ENCODE assay signal across 8 cellular contexts in genomic region chr7:56074371-56074791, GRCh38. TPM values are rescaled to one million over a fixed set of nuclear protein-coding genes. Genes with fewer than 3 reads are reported as not detected.
DNase-seq lines count a peak whose midpoint lies in the region; TF ChIP-seq lines count a peak whose summit lies in the region.

No MANE protein-coding gene starts in this region.

- H3K4me1 ChIP-seq in HAP-1: no peaks in the 10 kb centered on the region
- peaks cover 0 to 4% of the 10 kb centered on the region in 2 donors for H3K4me1 ChIP-seq in uterus

- no peaks in the 10 kb centered on the region for H3K9me3 ChIP-seq in HAP-1
- H3K9me3 ChIP-seq in MG63: no peaks in the 10 kb centered on the region
- no peaks in the 10 kb centered on the region for H3K9me3 ChIP-seq in uterus

- intact Hi-C loops in uterus (cut with DNase I; ENCODE audit: low total_unique reads): no loop called here

- no peak for DNase-seq in GM12864 (ENCODE audit: low read depth)
- DNase-seq in HAP-1 (ENCODE audit: low spot score in 2 of 2): peak; percentile 71 to 85
- peak; percentile 80 for DNase-seq in MG63
- DNase-seq in SK-MEL-5 (ENCODE audit: low read depth, low spot score): peak; percentile 94
- DNase-seq in activated naive CD4-positive, alpha-beta T cell treated with Interleukin-2 at 50 U/mL for 16 hours: peak; percentile 70
- DNase-seq in glomerular visceral epithelial cell (ENCODE audit: extremely low spot score): peak; percentile 87
- peak; percentile 77 for DNase-seq in pons (ENCODE audit: low spot score)
- peak; percentile 82 to 86 for DNase-seq in uterus

- no peak for TF ChIP-seq POLR2A in uterus (IDR thresholded peaks at IDR 0.05)

- peak overlapping the region; percentile 45 to 47 for H3K27ac ChIP-seq in uterus

- TF ChIP-seq CTCF in GM12864 (IDR thresholded peaks at IDR 0.05; ENCODE audit: low read depth, low read length, missing control alignments): peak; percentile 88
- TF ChIP-seq CTCF in uterus (IDR thresholded peaks at IDR 0.05): peak; percentile 84 to 91 (median 88)

- H3K4me3 ChIP-seq in GM12864 (ENCODE audit: low read depth, low read length) (no peak overlapping the region), HAP-1 (no peak overlapping the region), MG63 (no peak overlapping the region), uterus (no peak overlapping the region)

- in situ Hi-C loops in HAP-1 (cut with MboI; ENCODE audit: low sequenced_read_pairs) (loop anchor here (10.0 kb wide), 1 partner anchor 430 kb away; no protein-coding TSS in a partner anchor), SK-MEL-5 (cut with HindIII; ENCODE audit: low pct_unique_long_range_greater_than_20kb, low sequenced_read_pairs) (no loop called here)

- H3K36me3 ChIP-seq in HAP-1 (replicated peaks): peaks cover 46% of the 10 kb centered on the region
- H3K36me3 ChIP-seq in MG63: peaks cover 30% of the 10 kb centered on the region
- H3K36me3 ChIP-seq in uterus: no peaks in the 10 kb centered on the region

- H3K27me3 ChIP-seq in HAP-1 (ENCODE audit: low read depth) (no peaks in the 10 kb centered on the region), MG63 (no peaks in the 10 kb centered on the region), uterus (no peaks in the 10 kb centered on the region)

RNA-seq across cellular contexts. Expression of gene SUMF2, which starts 10.3 kb away (rescaled TPM):
- 99.8 and 154 TPM in 2 replicates for total RNA-seq in MG63 (2014; rRNA removed; shearing (Covaris generic); ENCODE audit: low replicate concordance)
- 559 and 567 TPM in 2 replicates for total RNA-seq in SK-MEL-5 (2014; rRNA removed; shearing (Covaris generic))
- polyA plus RNA-seq in SK-MEL-5 (2015; cell fraction: cytosol; rRNA removed): 896 and 928 TPM in 2 replicates
- 565 and 634 TPM in 2 replicates for polyA plus RNA-seq in SK-MEL-5 (2015; cell fraction: nucleus; rRNA removed)
- 100 to 1,000 TPM in 2 of 4 donors, 10 to 100 TPM in 2; 61.2 to 110 (median 86.5) TPM for total RNA-seq in uterus

RNA-seq across cellular contexts. Expression of gene PHKG1, which starts 18.4 kb away (rescaled TPM):
- 5.5 TPM in 1 of 2 replicates, not detected in the other for total RNA-seq in MG63 (2014; rRNA removed; shearing (Covaris generic); ENCODE audit: low replicate concordance)
- total RNA-seq in SK-MEL-5 (2014; rRNA removed; shearing (Covaris generic)): 0.67 and 1.9 TPM in 2 replicates
- 0.18 and 0.56 TPM in 2 replicates for polyA plus RNA-seq in SK-MEL-5 (2015; cell fraction: cytosol; rRNA removed)
- polyA plus RNA-seq in SK-MEL-5 (2015; cell fraction: nucleus; rRNA removed): 2.8 and 6.2 TPM in 2 replicates
- total RNA-seq in uterus: 1 to 10 TPM in 1 of 4 donors, under 1 TPM in 1, not detected in 2; 0.97 to 4.7 TPM

RNA-seq across cellular contexts. Expression of gene CCT6A, which starts 22.8 kb away (rescaled TPM):
- total RNA-seq in MG63 (2014; rRNA removed; shearing (Covaris generic); ENCODE audit: low replicate concordance): 421 and 698 TPM in 2 replicates
- total RNA-seq in SK-MEL-5 (2014; rRNA removed; shearing (Covaris generic)): 710 and 744 TPM in 2 replicates
- polyA plus RNA-seq in SK-MEL-5 (2015; cell fraction: cytosol; rRNA removed): 386 and 462 TPM in 2 replicates
- 727 and 824 TPM in 2 replicates for polyA plus RNA-seq in SK-MEL-5 (2015; cell fraction: nucleus; rRNA removed)
- total RNA-seq in uterus: 100 to 1,000 TPM in 3 of 4 donors, 10 to 100 TPM in 1; 88.0 to 255 (median 194) TPM

RNA-seq across cellular contexts. Expression of gene PSPH, which starts 23.1 kb away (rescaled TPM):
- total RNA-seq in MG63 (2014; rRNA removed; shearing (Covaris generic); ENCODE audit: low replicate concordance): 51.9 and 125 TPM in 2 replicates
- total RNA-seq in SK-MEL-5 (2014; rRNA removed; shearing (Covaris generic)): 357 and 414 TPM in 2 replicates
- 418 and 459 TPM in 2 replicates for polyA plus RNA-seq in SK-MEL-5 (2015; cell fraction: cytosol; rRNA removed)
- 97.6 and 113 TPM in 2 replicates for polyA plus RNA-seq in SK-MEL-5 (2015; cell fraction: nucleus; rRNA removed)
- total RNA-seq in uterus: 10 to 100 TPM in 3 of 4 donors, 1 to 10 TPM in 1; 4.5 to 25.6 (median 16.7) TPM

RNA-seq across cellular contexts. Expression of gene CHCHD2, which starts 31.9 kb away (rescaled TPM):
- total RNA-seq in MG63 (2014; rRNA removed; shearing (Covaris generic); ENCODE audit: low replicate concordance): 797 and 882 TPM in 2 replicates
- 754 and 796 TPM in 2 replicates for total RNA-seq in SK-MEL-5 (2014; rRNA removed; shearing (Covaris generic))
- polyA plus RNA-seq in SK-MEL-5 (2015; cell fraction: cytosol; rRNA removed): 688 and 856 TPM in 2 replicates
- polyA plus RNA-seq in SK-MEL-5 (2015; cell fraction: nucleus; rRNA removed): 109 and 131 TPM in 2 replicates
- total RNA-seq in uterus: 100 to 1,000 TPM; 193 to 900 (median 353) TPM
